In the genomic region with DNA sequence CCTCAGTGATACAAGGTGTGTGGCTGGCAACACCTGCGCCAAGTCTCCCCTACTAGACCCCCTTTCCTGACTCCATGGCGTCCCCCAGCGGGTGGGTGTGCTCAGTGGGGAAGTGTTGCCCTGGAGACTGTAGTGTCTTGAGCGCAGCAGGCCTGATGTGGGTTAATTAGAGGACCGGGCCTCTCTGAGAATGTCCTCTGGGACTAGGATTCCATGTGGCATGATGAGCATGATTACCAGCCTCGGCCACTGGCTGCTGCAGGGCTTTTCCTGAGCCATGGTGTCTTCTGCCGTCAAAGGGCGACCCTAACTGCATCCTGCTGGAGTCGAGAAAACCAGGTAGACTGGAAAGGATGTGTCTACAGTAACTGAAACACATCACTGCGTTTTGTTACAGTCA, we compare ENCODE assay signal across 22 cellular contexts. TPM values are rescaled to one million over a fixed set of nuclear protein-coding genes. Genes with fewer than 3 reads are reported as not detected.
DNase-seq lines count a peak whose midpoint lies in the region; ATAC-seq and TF ChIP-seq lines count a peak whose summit lies in the region.
"Had no signal": no experiment of that assay in that cellular context is flagged by ENCODE, and none has a peak within 500 bp of the region (broad histone marks: within the 10 kb centered on the region; RNA-seq: fewer than 3 reads in every experiment).

No MANE protein-coding gene starts in this region.

- H3K4me3 Mint-ChIP-seq in glutamatergic neuron (ENCODE audit: unreplicated experiment): no peak overlapping the region
- H3K4me3 Mint-ChIP-seq: B cell had no signal

- H3K27ac ChIP-seq in A673 (ENCODE audit: low read depth, low read length, poor library complexity, severe bottlenecking) (peak overlapping the region; percentile 10), spleen (no peak overlapping the region)
- H3K27ac ChIP-seq: KMS-11, SJSA1 had no signal

- intact Hi-C loops in A673 (cut with micrococcal nuclease; ENCODE audit: unreplicated experiment) (no loop called here), spleen (cut with DNase I; ENCODE audit: low total_unique reads) (no loop called here)

- POLR2A ChIA-PET in A673 (lab: Charles Lee; ENCODE audit: low non-redundant PET): no interaction called here

- no peaks in the 10 kb centered on the region for H3K4me1 ChIP-seq in A673 (ENCODE audit: insufficient read depth, low read length, poor library complexity, severe bottlenecking)
- H3K4me1 ChIP-seq in spleen: peaks cover 0 to 4% (median 0%) of the 10 kb centered on the region in 6 donors
- H3K4me1 ChIP-seq: HAP-1, SJSA1 had no signal

- H3K4me3 ChIP-seq in A673 (ENCODE audit: low read depth, low read length, poor library complexity, severe bottlenecking): no peak overlapping the region
- H3K4me3 ChIP-seq in spleen: no peak overlapping the region
- H3K4me3 ChIP-seq: HAP-1, SJSA1 had no signal

- TF ChIP-seq POLR2A in spleen (IDR thresholded peaks at IDR 0.05): no peak

- ATAC-seq in GM18868 (IDR thresholded peaks at IDR 0.05; ENCODE audit: unreplicated experiment) (no peak), HG02642 (IDR thresholded peaks at IDR 0.05; ENCODE audit: poor library complexity, unreplicated experiment) (no peak), GM21619 (IDR thresholded peaks at IDR 0.05; ENCODE audit: unreplicated experiment) (no peak)

- H3K9me3 ChIP-seq in A673 (ENCODE audit: low read depth, low read length, poor library complexity, severe bottlenecking): no peaks in the 10 kb centered on the region
- H3K9me3 ChIP-seq in spleen: no peaks in the 10 kb centered on the region
- H3K9me3 ChIP-seq: HAP-1, SJSA1 had no signal

- H3K27me3 Mint-ChIP-seq in glutamatergic neuron (ENCODE audit: unreplicated experiment): peaks cover 2% of the 10 kb centered on the region
- H3K27me3 Mint-ChIP-seq: B cell had no signal

- no TSS peak for BruUV-seq in A673 (replicated peaks; lab: Mats Ljungman, UMichigan)

- H3K36me3 ChIP-seq in A673 (ENCODE audit: insufficient read depth, low read length, poor library complexity, severe bottlenecking): peaks cover 89% of the 10 kb centered on the region
- peaks cover 3 to 94% (median 92%) of the 10 kb centered on the region in 6 donors for H3K36me3 ChIP-seq in spleen

- H3K27ac Mint-ChIP-seq in glutamatergic neuron (ENCODE audit: unreplicated experiment): peak overlapping the region; percentile 22
- H3K27ac Mint-ChIP-seq: B cell had no signal

- 87 to 95% (median 92%) methylated on average over 10 of the region's 10 CpGs for WGBS in spleen, 5 donors

- H3K36me3 Mint-ChIP-seq in glutamatergic neuron (ENCODE audit: unreplicated experiment): no peaks in the 10 kb centered on the region

- no peaks in the 10 kb centered on the region for H3K9me3 Mint-ChIP-seq in glutamatergic neuron (ENCODE audit: unreplicated experiment)

- CTCF ChIA-PET in A673 (lab: Charles Lee): interaction anchor here (0.6 kb wide), 1 partner anchor 28 kb away, joined by 6 read pairs; no protein-coding TSS in a partner anchor

- H3K4me1 Mint-ChIP-seq in glutamatergic neuron (ENCODE audit: low read depth, unreplicated experiment): peaks cover 9% of the 10 kb centered on the region
- H3K4me1 Mint-ChIP-seq: B cell had no signal

- H3K27me3 ChIP-seq in A673 (replicated peaks; ENCODE audit: insufficient read depth, low read depth, low read length, poor library complexity) (no peaks in the 10 kb centered on the region), spleen (replicated peaks in 1 of 7) (no peaks in the 10 kb centered on the region)
- H3K27me3 ChIP-seq: SJSA1 had no signal

- no peak for DNase-seq in A673 (ENCODE audit: low spot score)
- DNase-seq in D341Med (ENCODE audit: low spot score): peak; percentile 62
- peak; percentile 37 for DNase-seq in glutamatergic neuron
- DNase-seq in spleen: peak; percentile 17
- DNase-seq: Calu3, GOT3, IMR-90, NCI-H1048, NCI-H1417, NCI-H1694 treated with DMSO at 0.1 percent for 48 hours, NCI-H2081, NCI-H2227 treated with DMSO at 0.1 percent for 48 hours, NCI-H69, Right ventricle myocardium superior, RPMI8226 had no signal

- TF ChIP-seq CTCF in A673 (conservative IDR thresholded peaks at IDR 0.05; ENCODE audit: low read depth, low read length): no peak
- no peak for TF ChIP-seq CTCF in glutamatergic neuron (IDR thresholded peaks at IDR 0.05; ENCODE audit: partially characterized antibody, unreplicated experiment)
- no peak for TF ChIP-seq CTCF in spleen (IDR thresholded peaks at IDR 0.05 in 8 of 11, conservative IDR thresholded peaks at IDR 0.05 in 3 of 11)

RNA-seq across cellular contexts. Expression of gene MICOS13, which starts 28.1 kb away (rescaled TPM):
- total RNA-seq in A673 (2021) (36.3 and 43.6 TPM in 2 replicates), glutamatergic neuron (ENCODE audit: unreplicated experiment) (22.8 TPM), spleen (10 to 100 TPM; 15.7 to 41.0 (median 36.8) TPM)
- polyA plus RNA-seq in spleen: 10 to 100 TPM; 71.0 to 89.5 (median 78.0) TPM

RNA-seq across cellular contexts. Expression of gene HSD11B1L, which starts 28.6 kb away (rescaled TPM):
- total RNA-seq in A673 (2021) (5.7 and 8.2 TPM in 2 replicates), glutamatergic neuron (ENCODE audit: unreplicated experiment) (64.4 TPM), spleen (1 to 10 TPM; 1.9 to 8.8 (median 3.1) TPM)
- 1 to 10 TPM; 3.3 to 5.5 (median 3.8) TPM for polyA plus RNA-seq in spleen

RNA-seq across cellular contexts. Expression of gene SAFB, which starts 29.4 kb away (rescaled TPM):
- total RNA-seq in A673 (2021) (158 and 171 TPM in 2 replicates), glutamatergic neuron (ENCODE audit: unreplicated experiment) (133 TPM), spleen (100 to 1,000 TPM in 5 of 7 donors, 10 to 100 TPM in 2; 94.5 to 161 (median 112) TPM)
- polyA plus RNA-seq in spleen: 10 to 100 TPM; 41.7 to 70.0 (median 64.8) TPM

RNA-seq across cellular contexts. Expression of gene SAFB2, which starts 29.7 kb away (rescaled TPM):
- total RNA-seq in A673 (2021) (124 and 153 TPM in 2 replicates), glutamatergic neuron (ENCODE audit: unreplicated experiment) (70.9 TPM), spleen (100 to 1,000 TPM in 6 of 7 donors, 10 to 100 TPM in 1; 73.4 to 146 (median 117) TPM)
- polyA plus RNA-seq in spleen: 10 to 100 TPM; 34.8 to 90.6 (median 60.1) TPM

RNA-seq across cellular contexts. Expression of gene RPL36, which starts 37.8 kb away (rescaled TPM):
- total RNA-seq in A673 (2021) (984 and 992 TPM in 2 replicates), glutamatergic neuron (ENCODE audit: unreplicated experiment) (514 TPM), spleen (100 to 1,000 TPM; 294 to 922 (median 652) TPM)
- 1,000 to 10,000 TPM; 2,501 to 2,825 (median 2,795) TPM for polyA plus RNA-seq in spleen
